In the genomic region with DNA sequence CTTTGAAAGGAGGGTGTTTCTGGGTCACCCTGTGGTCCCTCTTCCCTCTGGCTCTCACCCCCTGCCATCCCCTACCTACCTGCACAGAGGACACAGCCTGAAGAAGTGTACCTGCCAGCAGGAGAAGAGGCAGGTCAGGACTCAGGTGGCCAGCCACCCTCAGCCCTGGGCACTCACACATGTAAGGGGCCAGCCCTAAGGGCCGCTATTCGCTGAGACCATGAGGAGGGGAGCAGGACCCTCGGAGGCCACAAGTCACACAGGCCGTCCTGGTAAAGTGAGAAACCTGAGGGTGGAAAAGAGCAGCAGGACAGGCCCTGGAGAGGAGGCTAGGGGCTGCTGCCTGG, we compare ENCODE assay signal across 8 cellular contexts. TPM values are rescaled to one million over a fixed set of nuclear protein-coding genes. Genes with fewer than 3 reads are reported as not detected.
DNase-seq lines count a peak whose midpoint lies in the region; ATAC-seq and TF ChIP-seq lines count a peak whose summit lies in the region.

No MANE protein-coding gene starts in this region.

- peaks cover 21% of the 10 kb centered on the region for H3K27me3 Mint-ChIP-seq in progenitor cell of endocrine pancreas

- H3K27ac ChIP-seq in epithelial cell of prostate: peak overlapping the region; percentile 77

- no peaks in the 10 kb centered on the region for H3K9me3 Mint-ChIP-seq in progenitor cell of endocrine pancreas (ENCODE audit: low read depth)

- H3K36me3 Mint-ChIP-seq in progenitor cell of endocrine pancreas (ENCODE audit: insufficient read depth): peaks cover 11% of the 10 kb centered on the region

- H3K4me3 ChIP-seq in NB4 (ENCODE audit: low read depth, low read length): peak overlapping the region; percentile 87

- H3K4me3 Mint-ChIP-seq in progenitor cell of endocrine pancreas (ENCODE audit: low read depth): peak overlapping the region; percentile 84

- peak overlapping the region; percentile 99 for H3K27ac Mint-ChIP-seq in progenitor cell of endocrine pancreas

- no peak for TF ChIP-seq POLR2A in NB4 (IDR thresholded peaks at IDR 0.05; ENCODE audit: extremely low read depth, insufficient read length)

- TF ChIP-seq CTCF in NB4 (IDR thresholded peaks at IDR 0.05; ENCODE audit: low read depth, low read length): no peak
- TF ChIP-seq CTCF in progenitor cell of endocrine pancreas (IDR thresholded peaks at IDR 0.05; ENCODE audit: unreplicated experiment): no peak

- ATAC-seq in GM18502 (IDR thresholded peaks at IDR 0.05; ENCODE audit: poor library complexity, unreplicated experiment) (peak; percentile 0), HG02588 (IDR thresholded peaks at IDR 0.05; ENCODE audit: unreplicated experiment) (no peak)

- DNase-seq in NB4 (ENCODE audit: low read depth) (no peak), epithelial cell of prostate (ENCODE audit: low read depth, low spot score) (no peak), progenitor cell of endocrine pancreas (ENCODE audit: low spot score, unreplicated experiment) (no peak), occipital lobe (lab: John Stamatoyannopoulos, UW) (no peak), medulla oblongata (ENCODE audit: extremely low spot score) (no peak), SKM-1 treated with dmso at 0.1 percent for 144 hours (lab: John Stamatoyannopoulos, UW; ENCODE audit: unreplicated experiment) (no peak)

- H3K4me1 Mint-ChIP-seq in progenitor cell of endocrine pancreas (ENCODE audit: low read depth): peaks cover 19% of the 10 kb centered on the region

RNA-seq across cellular contexts. Expression of a gene that starts 1.2 kb away (rescaled TPM):
- total RNA-seq in progenitor cell of endocrine pancreas (107 and 109 TPM in 2 replicates), occipital lobe (27.0 TPM)

RNA-seq across cellular contexts. Expression of a gene that starts 19.7 kb away (rescaled TPM):
- total RNA-seq in progenitor cell of endocrine pancreas: 36.8 and 37.2 TPM in 2 replicates
- 14.0 TPM for total RNA-seq in occipital lobe

RNA-seq across cellular contexts. Expression of a gene that starts 32.0 kb away (rescaled TPM):
- total RNA-seq in progenitor cell of endocrine pancreas (32.5 and 35.1 TPM in 2 replicates), occipital lobe (27.5 TPM)

RNA-seq across cellular contexts. Expression of a gene that starts 48.3 kb away (rescaled TPM):
- total RNA-seq in progenitor cell of endocrine pancreas (16.0 and 16.6 TPM in 2 replicates), occipital lobe (13.3 TPM)
